1 cellular context compared by ENCODE assay signal in genomic region chr19:40445945-40446784, GRCh38.
TF ChIP-seq lines count a peak whose summit lies in the region.

No MANE protein-coding gene starts in this region.

TF ChIP-seq in HCT116, 20 proteins besides CTCF, POLR2A, EP300 and RAD21 (continued from another document):
- TF ChIP-seq, protein P1, sequence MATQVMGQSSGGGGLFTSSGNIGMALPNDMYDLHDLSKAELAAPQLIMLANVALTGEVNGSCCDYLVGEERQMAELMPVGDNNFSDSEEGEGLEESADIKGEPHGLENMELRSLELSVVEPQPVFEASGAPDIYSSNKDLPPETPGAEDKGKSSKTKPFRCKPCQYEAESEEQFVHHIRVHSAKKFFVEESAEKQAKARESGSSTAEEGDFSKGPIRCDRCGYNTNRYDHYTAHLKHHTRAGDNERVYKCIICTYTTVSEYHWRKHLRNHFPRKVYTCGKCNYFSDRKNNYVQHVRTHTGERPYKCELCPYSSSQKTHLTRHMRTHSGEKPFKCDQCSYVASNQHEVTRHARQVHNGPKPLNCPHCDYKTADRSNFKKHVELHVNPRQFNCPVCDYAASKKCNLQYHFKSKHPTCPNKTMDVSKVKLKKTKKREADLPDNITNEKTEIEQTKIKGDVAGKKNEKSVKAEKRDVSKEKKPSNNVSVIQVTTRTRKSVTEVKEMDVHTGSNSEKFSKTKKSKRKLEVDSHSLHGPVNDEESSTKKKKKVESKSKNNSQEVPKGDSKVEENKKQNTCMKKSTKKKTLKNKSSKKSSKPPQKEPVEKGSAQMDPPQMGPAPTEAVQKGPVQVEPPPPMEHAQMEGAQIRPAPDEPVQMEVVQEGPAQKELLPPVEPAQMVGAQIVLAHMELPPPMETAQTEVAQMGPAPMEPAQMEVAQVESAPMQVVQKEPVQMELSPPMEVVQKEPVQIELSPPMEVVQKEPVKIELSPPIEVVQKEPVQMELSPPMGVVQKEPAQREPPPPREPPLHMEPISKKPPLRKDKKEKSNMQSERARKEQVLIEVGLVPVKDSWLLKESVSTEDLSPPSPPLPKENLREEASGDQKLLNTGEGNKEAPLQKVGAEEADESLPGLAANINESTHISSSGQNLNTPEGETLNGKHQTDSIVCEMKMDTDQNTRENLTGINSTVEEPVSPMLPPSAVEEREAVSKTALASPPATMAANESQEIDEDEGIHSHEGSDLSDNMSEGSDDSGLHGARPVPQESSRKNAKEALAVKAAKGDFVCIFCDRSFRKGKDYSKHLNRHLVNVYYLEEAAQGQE (IDR thresholded peaks at IDR 0.05; ENCODE audit: low read depth), result no peak
- TF ChIP-seq ATF3 (IDR thresholded peaks at IDR 0.05) (no peak), YY1 (IDR thresholded peaks at IDR 0.05; ENCODE audit: extremely low read depth, insufficient replicate concordance, low read depth, low read length) (no peak), EGR1 (IDR thresholded peaks at IDR 0.05; ENCODE audit: low read depth) (0 out of 2 replicates have a peak, but pooled peaks have one; percentile 11), SP1 (IDR thresholded peaks at IDR 0.05; ENCODE audit: low read depth) (peak; percentile 26; the same call in 1 of the 2 replicates), SRF (IDR thresholded peaks at IDR 0.05; ENCODE audit: low read depth) (no peak), CEBPB (IDR thresholded peaks at IDR 0.05; ENCODE audit: low read depth) (no peak), ZFX (IDR thresholded peaks at IDR 0.05) (no peak), JUND (IDR thresholded peaks at IDR 0.05) (no peak), CBX3 (IDR thresholded peaks at IDR 0.05; ENCODE audit: low read depth) (no peak), EZH2 (IDR thresholded peaks at IDR 0.05) (no peak), FOSL1 (IDR thresholded peaks at IDR 0.05; ENCODE audit: low read depth) (no peak), ZNF274 (IDR thresholded peaks at IDR 0.05; ENCODE audit: low read depth, low read length) (no peak), TCF7L2 (IDR thresholded peaks at IDR 0.05; ENCODE audit: borderline replicate concordance, extremely low read depth, insufficient read depth, insufficient read length) (no peak), SIN3A (IDR thresholded peaks at IDR 0.05; ENCODE audit: low read depth) (no peak)
- TF ChIP-seq, protein P2, sequence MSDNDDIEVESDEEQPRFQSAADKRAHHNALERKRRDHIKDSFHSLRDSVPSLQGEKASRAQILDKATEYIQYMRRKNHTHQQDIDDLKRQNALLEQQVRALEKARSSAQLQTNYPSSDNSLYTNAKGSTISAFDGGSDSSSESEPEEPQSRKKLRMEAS (IDR thresholded peaks at IDR 0.05), result no peak
TF ChIP-seq in HCT116: peak in this region for 3.
